ENCODE assay signal across 28 cellular contexts in the genomic region with DNA sequence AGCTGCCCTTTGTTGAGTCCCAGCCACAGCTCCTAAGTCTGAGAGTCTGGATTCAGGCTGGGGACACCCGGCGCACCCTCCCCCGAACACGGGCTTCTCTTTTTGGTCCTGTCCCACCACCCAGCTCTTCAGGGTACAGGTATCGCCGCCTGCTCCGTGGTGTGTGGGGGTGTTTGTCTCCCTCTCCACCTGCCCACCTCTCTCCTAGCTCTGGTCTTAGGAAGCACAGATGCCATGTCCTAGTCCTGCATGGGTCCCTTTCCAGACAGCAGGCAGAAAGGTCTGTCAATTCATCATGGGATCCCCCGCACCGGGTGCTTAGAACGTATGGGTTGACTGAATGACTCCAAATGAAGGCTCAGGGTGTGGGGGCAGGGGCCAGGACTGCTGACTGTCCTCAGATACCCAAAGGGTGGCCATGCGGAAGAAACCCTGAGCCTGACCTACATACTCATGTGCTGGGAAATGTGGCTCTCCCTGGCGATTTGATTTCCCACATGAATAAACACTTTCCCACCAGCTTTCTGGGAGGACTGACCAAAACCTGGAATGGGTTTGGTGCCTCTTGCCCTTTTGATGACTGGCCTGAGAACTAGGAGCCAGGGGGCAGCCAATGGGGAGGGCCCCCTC.
"Had no signal": no experiment of that assay in that cellular context is flagged by ENCODE, and none has a peak within 500 bp of the region (broad histone marks: within the 10 kb centered on the region; RNA-seq: fewer than 3 reads in every experiment).

No MANE protein-coding gene starts in this region.

- H3K27ac Mint-ChIP-seq: activated B cell treated with CpG ODN at 0.5 μM for 24 hours; activated CD8-positive, alpha-beta T cell treated with anti-CD3 and anti-CD28 coated beads for 36 hours; activated T-helper 17 cell treated with anti-CD3 and anti-CD28 coated beads, Interleukin-2, amount 50 U/mL, for 72 hours; dendritic cell treated with granulocyte-macrophage colony-stimulating factor and Interleukin-4, amounts not matched to agents 40 ng/mL and 50 ng/mL, for 4 days; natural killer cell treated with Interleukin-12 subunit alpha and Interleukin-12 subunit beta and Interleukin-15 and Interleukin-18, amount 100 ng/mL, for 72 hours; stimulated activated naive CD8-positive, alpha-beta T cell treated with anti-CD3 and anti-CD28 coated beads, Interleukin-15, Interleukin-2, amounts not matched to agents 100 ng/mL and 50 ng/mL, for 24 hours; T-cell; type B pancreatic cell had no signal

- H3K4me3 ChIP-seq: esophagus squamous epithelium, left ventricle myocardium inferior, lung, mucosa of descending colon, pancreas, prostate gland, spleen, thoracic aorta, vagina had no signal

- H3K4me3 Mint-ChIP-seq: activated B cell treated with CpG ODN at 0.5 μM for 24 hours; activated CD8-positive, alpha-beta T cell treated with anti-CD3 and anti-CD28 coated beads for 36 hours; activated T-cell treated with anti-CD3 and anti-CD28 coated beads, Interleukin-2, amount 50 U/mL, for 4 hours; activated T-helper 17 cell treated with anti-CD3 and anti-CD28 coated beads, Interleukin-2, amount 50 U/mL, for 72 hours; dendritic cell treated with granulocyte-macrophage colony-stimulating factor and Interleukin-4, amounts not matched to agents 40 ng/mL and 50 ng/mL, for 4 days; natural killer cell treated with Interleukin-12 subunit alpha and Interleukin-12 subunit beta and Interleukin-15 and Interleukin-18, amount 100 ng/mL, for 72 hours; stimulated activated naive CD8-positive, alpha-beta T cell treated with anti-CD3 and anti-CD28 coated beads, Interleukin-15, Interleukin-2, amounts not matched to agents 100 ng/mL and 50 ng/mL, for 24 hours; T-cell; type B pancreatic cell had no signal

- H3K4me1 ChIP-seq: pancreas, prostate gland, vagina had no signal

- H3K9me3 Mint-ChIP-seq: activated B cell treated with CpG ODN at 0.5 μM for 24 hours; activated CD8-positive, alpha-beta T cell treated with anti-CD3 and anti-CD28 coated beads for 36 hours; activated T-cell treated with anti-CD3 and anti-CD28 coated beads, Interleukin-2, amount 50 U/mL, for 4 hours; activated T-helper 17 cell treated with anti-CD3 and anti-CD28 coated beads, Interleukin-2, amount 50 U/mL, for 72 hours; dendritic cell treated with granulocyte-macrophage colony-stimulating factor and Interleukin-4, amounts not matched to agents 40 ng/mL and 50 ng/mL, for 4 days; natural killer cell treated with Interleukin-12 subunit alpha and Interleukin-12 subunit beta and Interleukin-15 and Interleukin-18, amount 100 ng/mL, for 72 hours; stimulated activated naive CD8-positive, alpha-beta T cell treated with anti-CD3 and anti-CD28 coated beads, Interleukin-15, Interleukin-2, amounts not matched to agents 100 ng/mL and 50 ng/mL, for 24 hours; T-cell; type B pancreatic cell had no signal

- H3K27me3 Mint-ChIP-seq: activated B cell treated with CpG ODN at 0.5 μM for 24 hours; activated CD8-positive, alpha-beta T cell treated with anti-CD3 and anti-CD28 coated beads for 36 hours; activated T-helper 17 cell treated with anti-CD3 and anti-CD28 coated beads, Interleukin-2, amount 50 U/mL, for 72 hours; dendritic cell treated with granulocyte-macrophage colony-stimulating factor and Interleukin-4, amounts not matched to agents 40 ng/mL and 50 ng/mL, for 4 days; natural killer cell treated with Interleukin-12 subunit alpha and Interleukin-12 subunit beta and Interleukin-15 and Interleukin-18, amount 100 ng/mL, for 72 hours; stimulated activated naive CD8-positive, alpha-beta T cell treated with anti-CD3 and anti-CD28 coated beads, Interleukin-15, Interleukin-2, amounts not matched to agents 100 ng/mL and 50 ng/mL, for 24 hours; type B pancreatic cell had no signal

- H3K27ac ChIP-seq: esophagus squamous epithelium, left ventricle myocardium inferior, pancreas, prostate gland, spleen, thoracic aorta, vagina had no signal

- H3K27me3 ChIP-seq: esophagus squamous epithelium, pancreas, spleen, vagina had no signal

- H3K36me3 ChIP-seq: esophagus squamous epithelium, left ventricle myocardium inferior, pancreas, prostate gland, spleen, thoracic aorta, vagina had no signal

- ATAC-seq: activated CD8-positive, alpha-beta T cell treated with anti-CD3 and anti-CD28 coated beads for 36 hours; activated T-cell treated with anti-CD3 and anti-CD28 coated beads, Interleukin-2, amount 50 U/mL, for 4 hours; activated T-helper 17 cell treated with anti-CD3 and anti-CD28 coated beads, Interleukin-2, amount 50 U/mL, for 72 hours; mucosa of descending colon; natural killer cell treated with Interleukin-12 subunit alpha and Interleukin-12 subunit beta and Interleukin-15 and Interleukin-18, amount 100 ng/mL, for 72 hours; T-cell had no signal

- H3K9me3 ChIP-seq: esophagus squamous epithelium, left ventricle myocardium inferior, mucosa of descending colon, pancreas, prostate gland, spleen, thoracic aorta, vagina had no signal

- H3K36me3 Mint-ChIP-seq: natural killer cell treated with Interleukin-12 subunit alpha and Interleukin-12 subunit beta and Interleukin-15 and Interleukin-18, amount 100 ng/mL, for 72 hours; T-cell; type B pancreatic cell had no signal

- H3K4me1 Mint-ChIP-seq: activated B cell treated with CpG ODN at 0.5 μM for 24 hours; activated T-helper 17 cell treated with anti-CD3 and anti-CD28 coated beads, Interleukin-2, amount 50 U/mL, for 72 hours had no signal

- DNase-seq: activated B cell treated with CpG ODN at 0.5 μM for 24 hours; activated CD4-positive, alpha-beta T cell treated with anti-CD3 and anti-CD28 coated beads, Interleukin-2, amount 50 U/mL, for 1 hour; activated CD8-positive, alpha-beta T cell treated with anti-CD3 and anti-CD28 coated beads for 36 hours; activated gamma-delta T cell treated with Interleukin-2 at 50 U/mL for 16 hours; activated naive CD4-positive, alpha-beta T cell treated with anti-CD3 and anti-CD28 coated beads, Interleukin-2, amount 50 U/mL, for 16 hours; activated T-cell treated with anti-CD3 and anti-CD28 coated beads, Interleukin-2, amount 50 U/mL, for 4 hours; amniotic stem cell; effector CD4-positive, alpha-beta T cell; esophagus squamous epithelium; foreskin melanocyte; glutamatergic neuron; kidney; left ventricle myocardium inferior; mucosa of descending colon; pancreas; spleen; stimulated activated CD4-positive, alpha-beta T cell treated with anti-CD3 and anti-CD28 coated beads, Interleukin-2, amount 100 ng/mL, for 48 hours; T-cell had no signal

- FAIRE-seq: astrocyte, kidney, pancreas had no signal
